Comparison of ENCODE assay signal across 27 cellular contexts in genomic region chr2:28979576-28980366, GRCh38. TPM values are rescaled to one million over a fixed set of nuclear protein-coding genes. Genes with fewer than 3 reads are reported as not detected.
DNase-seq lines count a peak whose midpoint lies in the region; ATAC-seq and TF ChIP-seq lines count a peak whose summit lies in the region.
"Had no signal": no experiment of that assay in that cellular context is flagged by ENCODE, and none has a peak within 500 bp of the region (broad histone marks: within the 10 kb centered on the region; RNA-seq: fewer than 3 reads in every experiment).

No MANE protein-coding gene starts in this region.

- H3K27ac ChIP-seq in right atrium auricular region (peak overlapping the region; percentile 17 to 24), PC-3 (ENCODE audit: low read length) (no peak overlapping the region), stomach smooth muscle (ENCODE audit: low read length) (peak overlapping the region; percentile 81)
- H3K27ac ChIP-seq: KMS-11, parathyroid adenoma, skin epidermis, VCaP had no signal

- no peaks in the 10 kb centered on the region for H3K9me3 ChIP-seq in right atrium auricular region
- no peaks in the 10 kb centered on the region for H3K9me3 ChIP-seq in PC-3 (ENCODE audit: low read length)
- H3K9me3 ChIP-seq in stomach smooth muscle (ENCODE audit: control insufficient read depth in 2 of 2, low read length in 2 of 2): no peaks in the 10 kb centered on the region
- H3K9me3 ChIP-seq: stomach had no signal

- ATAC-seq in left cardiac atrium (no peak), PC-3 (no peak)
- ATAC-seq in stimulated activated naive CD8-positive, alpha-beta T cell treated with anti-CD3 and anti-CD28 coated beads, Interleukin-15, Interleukin-2, amounts not matched to agents 100 U/mL and 50 U/mL, for 24 hours: no peak
- ATAC-seq: naive thymus-derived CD4-positive, alpha-beta T cell; Right ventricle myocardium inferior; T-cell had no signal

- peaks cover 4% of the 10 kb centered on the region for H3K9me3 Mint-ChIP-seq in glutamatergic neuron (ENCODE audit: unreplicated experiment)
- H3K9me3 Mint-ChIP-seq: activated CD4-positive, alpha-beta memory T cell treated with anti-CD3 and anti-CD28 coated beads for 36 hours; activated naive CD4-positive, alpha-beta T cell treated with anti-CD3 and anti-CD28 coated beads for 36 hours; CD4-positive, alpha-beta T cell; T-cell; type B pancreatic cell had no signal

- DNase-seq in right atrium auricular region (ENCODE audit: low spot score): no peak
- no peak for DNase-seq in left cardiac atrium
- DNase-seq in PC-3: peak; percentile 60
- peak; percentile 46 for DNase-seq in glutamatergic neuron
- DNase-seq in stimulated activated naive CD8-positive, alpha-beta T cell treated with anti-CD3 and anti-CD28 coated beads, Interleukin-15, Interleukin-2, amounts not matched to agents 100 U/mL and 50 U/mL, for 24 hours: no peak
- DNase-seq in ureter (ENCODE audit: low spot score): no peak
- DNase-seq in activated CD8-positive, alpha-beta memory T cell treated with anti-CD3 and anti-CD28 coated beads, Interleukin-2, amount 50 U/mL, for 4 hours: no peak
- DNase-seq: activated CD4-positive, alpha-beta memory T cell treated with anti-CD3 and anti-CD28 coated beads for 36 hours; activated naive CD4-positive, alpha-beta T cell treated with anti-CD3 and anti-CD28 coated beads for 36 hours; activated T-cell treated with anti-CD3 and anti-CD28 coated beads, Interleukin-2, amount 50 U/mL, for 1 hour; CD4-positive, alpha-beta T cell; cerebellar nuclear complex; islet precursor cell; mesendoderm; naive thymus-derived CD4-positive, alpha-beta T cell; NCI-H2029; NCI-H510A treated with DMSO at 0.1 percent for 48 hours; stimulated activated CD4-positive, alpha-beta T cell treated with anti-CD3 and anti-CD28 coated beads, Interleukin-4, amount 100 ng/mL, for 1 hour; stomach; T-cell had no signal

- peak overlapping the region; percentile 10; the same call in 1 of the 2 replicates for H3K4me2 ChIP-seq in PC-3 (ENCODE audit: low read length)
- H3K4me2 ChIP-seq: KMS-11 had no signal

- no peaks in the 10 kb centered on the region for H4K20me1 ChIP-seq in PC-3 (ENCODE audit: low read length)

- CTCF ChIA-PET in PC-3 (lab: Charles Lee): no interaction called here

- H3K27me3 Mint-ChIP-seq in glutamatergic neuron (ENCODE audit: unreplicated experiment): peaks cover 2% of the 10 kb centered on the region
- H3K27me3 Mint-ChIP-seq: activated CD4-positive, alpha-beta memory T cell treated with anti-CD3 and anti-CD28 coated beads for 36 hours; CD4-positive, alpha-beta T cell; naive thymus-derived CD4-positive, alpha-beta T cell; T-cell; type B pancreatic cell had no signal

- POLR2A ChIA-PET in PC-3 (lab: Charles Lee; ENCODE audit: unreplicated experiment): no interaction called here

- TF ChIP-seq CTCF in right atrium auricular region (IDR thresholded peaks at IDR 0.05): no peak
- TF ChIP-seq CTCF in PC-3 (conservative IDR thresholded peaks at IDR 0.05; ENCODE audit: low read depth, low read length): no peak
- no peak for TF ChIP-seq CTCF in glutamatergic neuron (IDR thresholded peaks at IDR 0.05; ENCODE audit: partially characterized antibody, unreplicated experiment)

- H3K36me3 Mint-ChIP-seq in glutamatergic neuron (ENCODE audit: unreplicated experiment): no peaks in the 10 kb centered on the region
- H3K36me3 Mint-ChIP-seq: activated CD4-positive, alpha-beta memory T cell treated with anti-CD3 and anti-CD28 coated beads for 36 hours; T-cell; type B pancreatic cell had no signal

- no peaks in the 10 kb centered on the region for H3F3A ChIP-seq in PC-3 (ENCODE audit: low read length, unreplicated experiment)

- peaks cover 2% of the 10 kb centered on the region for H3K4me1 Mint-ChIP-seq in glutamatergic neuron (ENCODE audit: low read depth, unreplicated experiment)
- H3K4me1 Mint-ChIP-seq: naive thymus-derived CD4-positive, alpha-beta T cell; T-cell had no signal

- H2AFZ ChIP-seq in PC-3 (ENCODE audit: low read length): no peak overlapping the region
- H2AFZ ChIP-seq: parathyroid adenoma had no signal

- no peaks in the 10 kb centered on the region for H3K27me3 ChIP-seq in right atrium auricular region
- H3K27me3 ChIP-seq in PC-3 (ENCODE audit: low read length): no peaks in the 10 kb centered on the region
- no peaks in the 10 kb centered on the region for H3K27me3 ChIP-seq in stomach smooth muscle (ENCODE audit: control insufficient read depth in 1 of 2, insufficient read depth in 2 of 2, low read length in 2 of 2)
- H3K27me3 ChIP-seq: stomach had no signal

- H3K9ac ChIP-seq in PC-3 (ENCODE audit: low read length) (no peak overlapping the region), stomach smooth muscle (ENCODE audit: low read length in 2 of 2) (no peak overlapping the region)
- H3K9ac ChIP-seq: KMS-11, parathyroid adenoma had no signal

- no peaks in the 10 kb centered on the region for H3K9me2 ChIP-seq in PC-3 (replicated peaks; ENCODE audit: low read length)

- BruUV-seq in PC-3 (replicated peaks; lab: Mats Ljungman, UMichigan): no TSS peak

- intact Hi-C loops in left cardiac atrium (cut with DNase I): loop anchor here in 1 of 2 donors (5.0 kb wide), 1 partner anchor 33 kb away; no protein-coding TSS in a partner anchor
- intact Hi-C loops in PC-3 (cut with micrococcal nuclease): no loop called here

- H3K4me3 Mint-ChIP-seq in glutamatergic neuron (ENCODE audit: unreplicated experiment): no peak overlapping the region
- H3K4me3 Mint-ChIP-seq: activated CD4-positive, alpha-beta memory T cell treated with anti-CD3 and anti-CD28 coated beads for 36 hours; activated naive CD4-positive, alpha-beta T cell treated with anti-CD3 and anti-CD28 coated beads for 36 hours; CD4-positive, alpha-beta T cell; naive thymus-derived CD4-positive, alpha-beta T cell; T-cell; type B pancreatic cell had no signal

- H3K79me2 ChIP-seq in PC-3 (ENCODE audit: low read length): no peaks in the 10 kb centered on the region
- H3K79me2 ChIP-seq: parathyroid adenoma had no signal

- H3K4me3 ChIP-seq in right atrium auricular region (no peak overlapping the region), PC-3 (ENCODE audit: low read length) (no peak overlapping the region), stomach smooth muscle (ENCODE audit: low read length in 2 of 2) (no peak overlapping the region)
- H3K4me3 ChIP-seq: skin epidermis, stomach had no signal

- H3K4me1 ChIP-seq in right atrium auricular region: peaks cover 0 to 31% of the 10 kb centered on the region in 2 donors
- H3K4me1 ChIP-seq in PC-3 (ENCODE audit: insufficient read depth, low read length): peaks cover 23% of the 10 kb centered on the region
- peaks cover 36% of the 10 kb centered on the region for H3K4me1 ChIP-seq in stomach smooth muscle (ENCODE audit: control insufficient read depth, insufficient read depth, low read length)
- H3K4me1 ChIP-seq: parathyroid adenoma had no signal

- H3K36me3 ChIP-seq in right atrium auricular region (no peaks in the 10 kb centered on the region), PC-3 (ENCODE audit: low read depth, low read length) (no peaks in the 10 kb centered on the region), stomach smooth muscle (ENCODE audit: control insufficient read depth in 2 of 2, insufficient read depth in 2 of 2, low read length in 2 of 2) (no peaks in the 10 kb centered on the region)
- H3K36me3 ChIP-seq: stomach had no signal

- no peak overlapping the region for H3K27ac Mint-ChIP-seq in glutamatergic neuron (ENCODE audit: unreplicated experiment)
- H3K27ac Mint-ChIP-seq: activated CD4-positive, alpha-beta memory T cell treated with anti-CD3 and anti-CD28 coated beads for 36 hours; activated naive CD4-positive, alpha-beta T cell treated with anti-CD3 and anti-CD28 coated beads for 36 hours; CD4-positive, alpha-beta T cell; T-cell; type B pancreatic cell had no signal

RNA-seq across cellular contexts. Expression of gene TOGARAM2, which starts 1.3 kb away (rescaled TPM):
- total RNA-seq in right atrium auricular region: 1 to 10 TPM; 2.0 to 6.6 TPM
- 10 to 100 TPM; 15.5 to 24.8 TPM for total RNA-seq in left cardiac atrium
- not detected in 2 replicates for total RNA-seq in PC-3 (2014; rRNA removed)
- not detected for total RNA-seq in glutamatergic neuron (ENCODE audit: unreplicated experiment)
- 0.31 TPM for total RNA-seq in ureter

Comparison
In these comparisons a context has a peak if more than half of its experiments do, and no peak if none do; other contexts are left out.
1. DNase-seq: peak in PC-3 (single experiment) and glutamatergic neuron (single experiment); none in right atrium auricular region (single experiment), left cardiac atrium (single experiment), stimulated activated naive CD8-positive, alpha-beta T cell treated with anti-CD3 and anti-CD28 coated beads, Interleukin-15, Interleukin-2, amounts not matched to agents 100 U/mL and 50 U/mL, for 24 hours (single experiment), ureter (single experiment) and activated CD8-positive, alpha-beta memory T cell treated with anti-CD3 and anti-CD28 coated beads, Interleukin-2, amount 50 U/mL, for 4 hours (single experiment).